1 cellular context compared by ENCODE assay signal in the genomic region with DNA sequence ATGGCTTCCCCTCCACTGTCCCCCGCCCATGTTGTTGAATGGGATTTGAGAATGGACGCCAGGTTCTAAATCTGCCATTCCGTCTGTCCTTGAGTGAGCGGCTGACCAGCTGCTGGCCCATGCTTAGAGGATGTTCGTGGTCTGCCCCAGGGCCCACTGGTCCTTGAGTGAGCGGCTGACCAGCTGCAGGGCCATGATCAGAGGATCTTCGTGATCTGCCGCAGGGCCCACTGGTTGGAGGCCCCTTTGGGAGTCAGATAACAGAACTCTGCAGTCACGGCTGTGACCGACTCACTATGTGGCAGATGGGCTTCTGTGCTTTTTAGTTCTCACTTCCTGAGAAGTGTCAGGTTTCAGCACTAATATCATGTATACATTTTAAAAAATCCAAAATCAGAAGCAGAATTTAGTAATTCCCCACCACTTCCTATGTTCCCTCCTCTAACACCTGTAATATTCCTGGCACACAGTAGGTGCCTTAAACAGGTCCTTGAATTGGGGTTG.
TF ChIP-seq lines count a peak whose summit lies in the region.

No MANE protein-coding gene starts in this region.

TF ChIP-seq in H1, 55 proteins besides CTCF, POLR2A, EP300 and RAD21:
- TF ChIP-seq RXRA (IDR thresholded peaks at IDR 0.05; ENCODE audit: insufficient read depth, low read depth, low read length) (no peak), CBX5 (IDR thresholded peaks at IDR 0.05; ENCODE audit: low read depth, low read length) (no peak), HDAC2 (IDR thresholded peaks at IDR 0.05; ENCODE audit: borderline replicate concordance in 1 of 2, low read depth in 2 of 2, low read length in 2 of 2) (no peak), TBP (IDR thresholded peaks at IDR 0.05; ENCODE audit: low read depth, low read length) (no peak), YY1 (IDR thresholded peaks at IDR 0.05; ENCODE audit: low read depth, low read length) (no peak), JUN (IDR thresholded peaks at IDR 0.05; ENCODE audit: low read depth, low read length) (no peak), EGR1 (IDR thresholded peaks at IDR 0.05; ENCODE audit: borderline replicate concordance, low read depth, low read length) (no peak)
TF ChIP-seq in H1: peak in this region for 0.
